ENCODE assay signal across 27 cellular contexts in genomic region chr16:53058882-53059281, GRCh38. TPM values are rescaled to one million over a fixed set of nuclear protein-coding genes. Genes with fewer than 3 reads are reported as not detected.
DNase-seq lines count a peak whose midpoint lies in the region; ATAC-seq and TF ChIP-seq lines count a peak whose summit lies in the region.
"Had no signal": no experiment of that assay in that cellular context is flagged by ENCODE, and none has a peak within 500 bp of the region (broad histone marks: within the 10 kb centered on the region; RNA-seq: fewer than 3 reads in every experiment).

No MANE protein-coding gene starts in this region.

- peak overlapping the region in 3 of 7 donors; percentile 11 to 49 (median 15) for H3K4me3 Mint-ChIP-seq in CD8-positive, alpha-beta memory T cell
- no peak overlapping the region for H3K4me3 Mint-ChIP-seq in osteocyte (ENCODE audit: unreplicated experiment)
- H3K4me3 Mint-ChIP-seq: activated naive CD8-positive, alpha-beta T cell treated with anti-CD3 and anti-CD28 coated beads for 36 hours; CD4-positive, alpha-beta T cell had no signal

- ATAC-seq in left colon: no peak
- ATAC-seq: left ventricle myocardium superior, mucosa of descending colon, PC-3 had no signal

- H3K79me2 ChIP-seq in OCI-LY7 (ENCODE audit: insufficient read depth, low read depth, low read length) (peaks cover 81% of the 10 kb centered on the region), hepatocyte (peaks cover 77% of the 10 kb centered on the region)

- no peak overlapping the region for H3K4me3 ChIP-seq in CD8-positive, alpha-beta memory T cell (ENCODE audit: low read length)
- peak overlapping the region; percentile 59 for H3K4me3 ChIP-seq in OCI-LY7 (ENCODE audit: low read depth, low read length, poor library complexity, severe bottlenecking)
- H3K4me3 ChIP-seq in hepatocyte: no peak overlapping the region
- H3K4me3 ChIP-seq: mucosa of descending colon, stomach had no signal

- intact Hi-C loops in OCI-LY7 (cut with micrococcal nuclease; ENCODE audit: unreplicated experiment) (loop anchor here (5.0 kb wide), 1 partner anchor 443 kb away; the partner anchor contains the start of gene AKTIP), left colon (cut with DNase I, micrococcal nuclease) (loop anchor here in 1 of 2 donors (10.0 kb wide), 1 partner anchor 76 kb away; no protein-coding TSS in a partner anchor)

- H3K9me2 ChIP-seq in OCI-LY7 (ENCODE audit: insufficient read depth, low read length) (no peaks in the 10 kb centered on the region), hepatocyte (replicated peaks; ENCODE audit: insufficient read depth) (no peaks in the 10 kb centered on the region)

- DNase-seq in CD8-positive, alpha-beta memory T cell: no peak
- DNase-seq in OCI-LY7 (ENCODE audit: low spot score) (peak; percentile 74), hepatocyte (ENCODE audit: low spot score) (no peak), osteocyte (ENCODE audit: extremely low spot score, unreplicated experiment) (no peak), hippocampal formation (lab: John Stamatoyannopoulos, UW) (no peak), amygdala (lab: John Stamatoyannopoulos, UW) (no peak), left colon (no peak)
- DNase-seq in central memory CD4-positive, alpha-beta T cell: no peak
- DNase-seq: activated CD4-positive, alpha-beta T cell treated with anti-CD3 and anti-CD28 coated beads, Interleukin-2, amount 50 U/mL, for 48 hours; activated CD4-positive, CD25-positive, alpha-beta regulatory T cell; activated CD8-positive, alpha-beta memory T cell treated with anti-CD3 and anti-CD28 coated beads, Interleukin-2, amount 50 U/mL, for 48 hours; activated naive CD8-positive, alpha-beta T cell treated with anti-CD3 and anti-CD28 coated beads for 36 hours; CD4-positive, alpha-beta T cell; head of caudate nucleus; left ventricle myocardium superior; mucosa of descending colon; NCI-H1105 treated with DMSO at 0.1 percent for 48 hours; NCI-H2029; NCI-H226; NCI-H748 treated with DMSO at 0.1 percent for 48 hours; nucleus accumbens; PC-3; SHP77; stimulated activated CD4-positive, alpha-beta T cell treated with anti-CD3 and anti-CD28 coated beads, Interleukin-2, amount 100 ng/mL, for 48 hours; stomach; trophoblast cell had no signal

- H3K9me3 Mint-ChIP-seq in CD8-positive, alpha-beta memory T cell: no peaks in the 10 kb centered on the region
- H3K9me3 Mint-ChIP-seq in osteocyte (ENCODE audit: unreplicated experiment): no peaks in the 10 kb centered on the region
- H3K9me3 Mint-ChIP-seq: activated naive CD8-positive, alpha-beta T cell treated with anti-CD3 and anti-CD28 coated beads for 36 hours; activated T-helper 2 cell treated with anti-CD3 and anti-CD28 coated beads, Interferon-gamma antibody, Interleukin-2, Interleukin-4, amounts not matched to agents 10 μg/mL and 5 μg/mL and 100 μg/mL, durations not matched to agents 14 hours and 24 hours and 36 hours; CD4-positive, alpha-beta T cell had no signal

- peak overlapping the region in 7 of 8 donors; percentile 31 to 95 (median 79) for H3K27ac Mint-ChIP-seq in CD8-positive, alpha-beta memory T cell
- H3K27ac Mint-ChIP-seq in osteocyte (ENCODE audit: unreplicated experiment): peak overlapping the region; percentile 46
- H3K27ac Mint-ChIP-seq: activated naive CD8-positive, alpha-beta T cell treated with anti-CD3 and anti-CD28 coated beads for 36 hours; activated T-helper 2 cell treated with anti-CD3 and anti-CD28 coated beads, Interferon-gamma antibody, Interleukin-2, Interleukin-4, amounts not matched to agents 10 μg/mL and 5 μg/mL and 100 μg/mL, durations not matched to agents 14 hours and 24 hours and 36 hours; CD4-positive, alpha-beta T cell had no signal

- no peaks in the 10 kb centered on the region for H3K36me3 ChIP-seq in CD8-positive, alpha-beta memory T cell (ENCODE audit: insufficient read depth, low read length)
- H3K36me3 ChIP-seq in OCI-LY7 (ENCODE audit: insufficient read depth, low read length) (no peaks in the 10 kb centered on the region), hepatocyte (replicated peaks; ENCODE audit: insufficient read depth, low read depth) (no peaks in the 10 kb centered on the region)
- H3K36me3 ChIP-seq: stomach had no signal

- no peaks in the 10 kb centered on the region for H3K9me3 ChIP-seq in CD8-positive, alpha-beta memory T cell (ENCODE audit: low read length)
- H3K9me3 ChIP-seq in OCI-LY7 (ENCODE audit: low read length) (no peaks in the 10 kb centered on the region), hepatocyte (ENCODE audit: low read depth) (no peaks in the 10 kb centered on the region)
- H3K9me3 ChIP-seq: mucosa of descending colon, stomach had no signal

- H3K4me1 Mint-ChIP-seq in CD8-positive, alpha-beta memory T cell: peaks cover 47 to 61% (median 53%) of the 10 kb centered on the region in 3 donors
- peaks cover 48% of the 10 kb centered on the region for H3K4me1 Mint-ChIP-seq in osteocyte (ENCODE audit: unreplicated experiment)

- H3K4me2 ChIP-seq in OCI-LY7 (ENCODE audit: low read length) (peak overlapping the region; percentile 89), hepatocyte (no peak overlapping the region)

- POLR2A ChIA-PET in CD8-positive, alpha-beta memory T cell (lab: Charles Lee): no interaction called here
- POLR2A ChIA-PET in OCI-LY7 (lab: Charles Lee): interaction anchor here (0.7 to 6.0 kb wide), 11 partner anchors 9 to 154 kb away, joined by 3 to 77 read pairs (median 5); no protein-coding TSS in a partner anchor

- peak overlapping the region; percentile 61; the same call in 1 of the 2 replicates for H2AFZ ChIP-seq in OCI-LY7 (ENCODE audit: low read length)
- no peak overlapping the region for H2AFZ ChIP-seq in hepatocyte

- H4K20me1 ChIP-seq in OCI-LY7 (ENCODE audit: insufficient read depth, low read length) (no peaks in the 10 kb centered on the region), hepatocyte (ENCODE audit: insufficient read depth, poor library complexity, severe bottlenecking) (no peaks in the 10 kb centered on the region)

- TF ChIP-seq CTCF in OCI-LY7 (conservative IDR thresholded peaks at IDR 0.05; ENCODE audit: low read length) (no peak), hepatocyte (IDR thresholded peaks at IDR 0.05; ENCODE audit: poor library complexity) (no peak), osteocyte (IDR thresholded peaks at IDR 0.05) (no peak)

- BruUV-seq in OCI-LY7 (replicated peaks; lab: Mats Ljungman, UMichigan): no TSS peak

- CTCF ChIA-PET in CD8-positive, alpha-beta memory T cell (lab: Charles Lee): interaction anchor here (1.4 to 7.0 kb wide), 3 partner anchors 24 to 98 kb away, joined by 3 to 113 read pairs (median 5); no protein-coding TSS in a partner anchor
- CTCF ChIA-PET in OCI-LY7 (lab: Charles Lee; ENCODE audit: unreplicated experiment): interaction anchor here (0.5 to 1.1 kb wide), 2 partner anchors 40 to 100 kb away, joined by 3 read pairs; no protein-coding TSS in a partner anchor

- H3K27ac ChIP-seq in CD8-positive, alpha-beta memory T cell (ENCODE audit: low read depth, low read length): no peak overlapping the region
- peak overlapping the region; percentile 92 for H3K27ac ChIP-seq in OCI-LY7 (ENCODE audit: low read depth, low read length, poor library complexity, severe bottlenecking)
- H3K27ac ChIP-seq in hepatocyte: peak overlapping the region; percentile 61

- no peaks in the 10 kb centered on the region for H3K27me3 ChIP-seq in CD8-positive, alpha-beta memory T cell (ENCODE audit: insufficient read depth, low read length, poor library complexity, severe bottlenecking)
- no peaks in the 10 kb centered on the region for H3K27me3 ChIP-seq in hepatocyte
- H3K27me3 ChIP-seq: stomach had no signal

- H3K36me3 Mint-ChIP-seq in CD8-positive, alpha-beta memory T cell: peaks cover 0 to 2% (median 0%) of the 10 kb centered on the region in 3 donors
- no peaks in the 10 kb centered on the region for H3K36me3 Mint-ChIP-seq in osteocyte (ENCODE audit: unreplicated experiment)
- H3K36me3 Mint-ChIP-seq: activated naive CD8-positive, alpha-beta T cell treated with anti-CD3 and anti-CD28 coated beads for 36 hours had no signal

- WGBS in hepatocyte (ENCODE audit: low lambda C conversion rate, missing lambda C conversion rate): 88% methylated on average over 5 of the region's 5 CpGs

- H3K4me1 ChIP-seq in CD8-positive, alpha-beta memory T cell (ENCODE audit: insufficient read depth, low read length): peaks cover 30% of the 10 kb centered on the region
- H3K4me1 ChIP-seq in OCI-LY7 (ENCODE audit: insufficient read depth, low read length, poor library complexity, severe bottlenecking): peaks cover 86% of the 10 kb centered on the region
- peaks cover 13% of the 10 kb centered on the region for H3K4me1 ChIP-seq in hepatocyte (ENCODE audit: insufficient read depth)

- no peaks in the 10 kb centered on the region for H3K27me3 Mint-ChIP-seq in CD8-positive, alpha-beta memory T cell
- no peaks in the 10 kb centered on the region for H3K27me3 Mint-ChIP-seq in osteocyte (ENCODE audit: unreplicated experiment)
- H3K27me3 Mint-ChIP-seq: activated naive CD8-positive, alpha-beta T cell treated with anti-CD3 and anti-CD28 coated beads for 36 hours; CD4-positive, alpha-beta T cell had no signal

RNA-seq across cellular contexts. Expression of gene CHD9, which starts 4.1 kb away (rescaled TPM):
- 10 to 100 TPM; 17.4 to 21.8 TPM for total RNA-seq in CD8-positive, alpha-beta memory T cell
- polyA plus RNA-seq in CD8-positive, alpha-beta memory T cell: 57.4 TPM
- 52.6 and 56.5 TPM in 2 replicates for total RNA-seq in OCI-LY7 (2014; rRNA removed; shearing (Covaris generic))
- total RNA-seq in OCI-LY7 (2022): 85.9 and 98.7 TPM in 2 replicates
- total RNA-seq in hepatocyte: 68.2 and 89.4 TPM in 2 replicates
- 54.9 and 72.6 TPM in 2 replicates for polyA plus RNA-seq in hepatocyte
- total RNA-seq in osteocyte: 98.9 and 99.0 TPM in 2 replicates
- total RNA-seq in left colon: 10 to 100 TPM; 68.6 to 73.7 TPM

RNA-seq across cellular contexts. Expression of gene CHD9NB, which starts 6.2 kb away (rescaled TPM):
- 1 to 10 TPM in 1 of 2 experiments, under 1 TPM in 1; 0.79 to 1.0 TPM for total RNA-seq in CD8-positive, alpha-beta memory T cell
- not detected for polyA plus RNA-seq in CD8-positive, alpha-beta memory T cell
- total RNA-seq in OCI-LY7 (2014; rRNA removed; shearing (Covaris generic)): 0.10 TPM in 1 of 2 replicates, not detected in the other
- total RNA-seq in OCI-LY7 (2022) (not detected in 2 replicates), hepatocyte (0.64 and 2.3 TPM in 2 replicates), osteocyte (3.4 and 4.8 TPM in 2 replicates), left colon (1 to 10 TPM; 5.0 to 6.1 TPM)
- polyA plus RNA-seq in hepatocyte: 0.81 and 1.4 TPM in 2 replicates
- total RNA-seq: CD4-positive, alpha-beta T cell had no signal
